In genomic region chr18:53441761-53442414, GRCh38 we compare ENCODE assay signal across 19 cellular contexts.
"Had no signal": no experiment of that assay in that cellular context is flagged by ENCODE, and none has a peak within 500 bp of the region (broad histone marks: within the 10 kb centered on the region; RNA-seq: fewer than 3 reads in every experiment).

No MANE protein-coding gene starts in this region.

- H3K36me3 ChIP-seq: breast epithelium, esophagus muscularis mucosa, neutrophil, pancreas, sigmoid colon, thoracic aorta, upper lobe of left lung had no signal

- DNase-seq: activated CD4-positive, alpha-beta T cell treated with anti-CD3 and anti-CD28 coated beads, Interleukin-2, amount 10 ng/mL, durations not matched to agents 24 days and 14 days; activated CD8-positive, alpha-beta T cell treated with anti-CD3 and anti-CD28 coated beads, Interleukin-2, amount 10 ng/mL, durations not matched to agents 7 days and 5 days; activated effector memory CD4-positive, alpha-beta T cell treated with Interleukin-2 at 50 U/mL for 16 hours; activated naive CD4-positive, alpha-beta T cell treated with anti-CD3 and anti-CD28 coated beads, Interleukin-2, amount 10 ng/mL, durations not matched to agents 7 days and 5 days; activated T-cell treated with anti-CD3 and anti-CD28 coated beads, Interleukin-2, amount 50 U/mL, for 4 hours; cerebellar nuclear complex; cortex of kidney; effector CD8-positive, alpha-beta T cell; left colon; natural killer cell; pancreas; sigmoid colon; stimulated activated CD4-positive, alpha-beta T cell treated with anti-CD3 and anti-CD28 coated beads, Interleukin-4, amount 100 ng/mL, for 24 hours; upper lobe of left lung had no signal

- H3K4me3 ChIP-seq: breast epithelium, esophagus muscularis mucosa, lung, pancreas, sigmoid colon, thoracic aorta, upper lobe of left lung had no signal

- H3K9me3 ChIP-seq: breast epithelium, esophagus muscularis mucosa, neutrophil, pancreas, sigmoid colon, thoracic aorta, upper lobe of left lung had no signal

- H3K4me1 ChIP-seq: breast epithelium, esophagus muscularis mucosa, pancreas, sigmoid colon, upper lobe of left lung had no signal

- H3K27ac ChIP-seq: breast epithelium, esophagus muscularis mucosa, neutrophil, pancreas, sigmoid colon, thoracic aorta, upper lobe of left lung had no signal

- H3K27me3 ChIP-seq: breast epithelium, esophagus muscularis mucosa, neutrophil, pancreas, sigmoid colon, upper lobe of left lung had no signal
